In the genomic region with DNA sequence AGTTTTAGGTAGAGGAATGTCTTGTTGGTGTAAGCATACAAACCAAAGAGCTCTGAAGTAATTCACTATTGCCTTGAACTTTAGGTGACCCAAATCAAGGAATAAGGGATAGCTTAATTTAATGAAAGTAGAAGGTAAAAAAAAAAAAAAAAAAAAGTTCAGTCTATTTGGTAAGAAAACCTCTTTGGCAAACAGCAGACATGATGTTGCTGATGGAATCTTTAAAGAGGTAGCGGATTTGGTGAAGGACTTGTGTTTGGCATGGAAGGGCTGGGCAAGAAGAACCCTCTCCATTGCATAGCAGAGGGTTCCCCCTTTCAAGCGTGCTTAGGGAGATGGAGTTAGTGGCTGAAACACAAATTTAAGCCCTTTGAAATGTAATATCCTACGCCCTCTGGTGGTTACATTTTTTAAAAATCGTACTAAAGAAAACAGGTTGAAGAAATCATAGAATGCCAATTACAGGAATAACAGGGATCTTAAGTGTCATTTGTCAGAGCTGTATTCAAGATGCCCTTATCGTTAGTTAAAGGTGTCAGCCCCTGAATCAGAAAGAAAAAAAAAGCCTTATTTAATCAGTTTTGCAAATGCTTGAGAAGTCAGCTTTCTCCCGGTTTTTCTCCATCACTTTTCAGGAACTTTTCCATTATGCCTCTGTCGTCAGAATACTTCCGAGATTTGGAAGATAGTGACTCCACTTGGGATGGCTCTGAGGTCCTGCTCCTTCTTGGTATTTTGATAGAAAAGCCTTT, we compare ENCODE assay signal across 8 cellular contexts.
DNase-seq lines count a peak whose midpoint lies in the region; ATAC-seq and TF ChIP-seq lines count a peak whose summit lies in the region.

No MANE protein-coding gene starts in this region.

- no peak overlapping the region for H3K27ac Mint-ChIP-seq in stimulated activated memory B cell treated with anti-CD40 and anti-IgM and Interleukin-4, amounts not matched to agents 10 μg/mL and 1 μg/mL and 100 μg/mL, for 72 hours

- ATAC-seq in GM21528 (IDR thresholded peaks at IDR 0.05; ENCODE audit: low FRiP score, unreplicated experiment), result no peak
- ATAC-seq in stimulated activated memory B cell treated with anti-CD40 and anti-IgM and Interleukin-4, amounts not matched to agents 10 μg/mL and 1 μg/mL and 100 μg/mL, for 72 hours, result no peak

- DNase-seq in Daoy (ENCODE audit: low read depth) (peak; percentile 4), Kasumi-1 (lab: John Stamatoyannopoulos, UW) (peak; percentile 66 to 77), RKO (ENCODE audit: low spot score) (peak; percentile 42), epithelial cell of proximal tubule (ENCODE audit: low read depth) (no peak), myocyte (ENCODE audit: low read depth) (peak; percentile 78), GF-D8 (lab: John Stamatoyannopoulos, UW) (no peak)

- TF ChIP-seq CTCF in epithelial cell of proximal tubule (conservative IDR thresholded peaks at IDR 0.05; ENCODE audit: low read depth, low read length), result peak; percentile 58

- no peak overlapping the region for H3K4me3 ChIP-seq in epithelial cell of proximal tubule (ENCODE audit: low read depth, low read length)

- no peak overlapping the region for H3K4me3 Mint-ChIP-seq in stimulated activated memory B cell treated with anti-CD40 and anti-IgM and Interleukin-4, amounts not matched to agents 10 μg/mL and 1 μg/mL and 100 μg/mL, for 72 hours

- no peaks in the 10 kb centered on the region for H3K27me3 Mint-ChIP-seq in stimulated activated memory B cell treated with anti-CD40 and anti-IgM and Interleukin-4, amounts not matched to agents 10 μg/mL and 1 μg/mL and 100 μg/mL, for 72 hours

- no peaks in the 10 kb centered on the region for H3K36me3 Mint-ChIP-seq in stimulated activated memory B cell treated with anti-CD40 and anti-IgM and Interleukin-4, amounts not matched to agents 10 μg/mL and 1 μg/mL and 100 μg/mL, for 72 hours

- H3K9me3 Mint-ChIP-seq in stimulated activated memory B cell treated with anti-CD40 and anti-IgM and Interleukin-4, amounts not matched to agents 10 μg/mL and 1 μg/mL and 100 μg/mL, for 72 hours, result peaks cover 3% of the 10 kb centered on the region

- H3K4me1 Mint-ChIP-seq in stimulated activated memory B cell treated with anti-CD40 and anti-IgM and Interleukin-4, amounts not matched to agents 10 μg/mL and 1 μg/mL and 100 μg/mL, for 72 hours, result no peaks in the 10 kb centered on the region

Comparison
In these comparisons a context has a peak if more than half of its experiments do, and no peak if none do; other contexts are left out.
1. DNase-seq: peak in Daoy (single experiment), Kasumi-1 (2 of 2), RKO (single experiment) and myocyte (single experiment); none in epithelial cell of proximal tubule (single experiment) and GF-D8 (single experiment).